26 cellular contexts compared by ENCODE assay signal in the genomic region with DNA sequence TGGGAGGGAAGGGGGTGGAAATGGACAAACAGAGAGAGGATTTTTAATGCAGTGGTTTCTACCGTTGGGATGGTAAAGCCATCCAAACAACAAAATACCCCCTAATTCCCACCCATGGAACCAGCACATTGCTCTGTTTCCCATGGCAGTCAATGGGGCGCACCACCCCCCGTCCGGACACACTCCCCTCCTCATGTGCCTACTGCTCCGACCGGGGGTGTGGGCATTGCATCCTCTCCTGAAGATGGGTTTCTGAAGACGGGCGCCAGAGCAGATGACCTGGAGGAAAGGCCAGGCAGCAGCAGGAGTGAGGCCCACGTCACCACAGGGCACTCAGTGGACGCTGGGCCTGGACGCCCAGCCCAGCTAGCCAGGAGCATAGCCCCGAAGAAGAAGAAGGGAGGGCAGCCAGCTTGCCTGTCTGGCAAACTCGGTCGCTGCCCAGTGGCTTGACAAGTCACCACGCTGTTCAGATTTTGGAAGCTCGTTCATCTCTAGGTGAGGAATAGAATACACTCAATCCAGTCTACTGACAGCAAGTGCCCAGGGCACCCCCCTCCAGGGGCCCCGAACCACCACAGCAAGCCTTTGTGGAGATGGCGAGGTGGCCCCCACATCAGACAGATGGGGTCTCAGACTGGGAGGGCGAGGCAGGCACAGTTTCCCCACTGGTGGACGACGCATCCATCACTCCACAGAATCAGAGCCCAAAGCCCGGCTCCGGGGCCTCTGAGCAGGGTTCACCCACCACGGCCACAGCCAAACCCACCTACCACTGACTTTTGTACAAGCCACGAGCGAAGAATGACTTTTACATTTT.
"Had no signal": no experiment of that assay in that cellular context is flagged by ENCODE, and none has a peak within 500 bp of the region (broad histone marks: within the 10 kb centered on the region; RNA-seq: fewer than 3 reads in every experiment).

No MANE protein-coding gene starts in this region.

- H3K36me3 ChIP-seq: adrenal gland, colonic mucosa had no signal

- H3K27me3 ChIP-seq: adrenal gland, body of pancreas, colonic mucosa had no signal

- H3K4me1 ChIP-seq: adrenal gland, body of pancreas, colonic mucosa had no signal

- ATAC-seq: activated CD4-positive, alpha-beta T cell treated with anti-CD3 and anti-CD28 coated beads for 36 hours; activated CD8-positive, alpha-beta memory T cell treated with anti-CD3 and anti-CD28 coated beads, Interleukin-2, amount 10 ng/mL, durations not matched to agents 7 days and 5 days; activated CD8-positive, alpha-beta T cell treated with anti-CD3 and anti-CD28 coated beads, Interleukin-2, amount 10 ng/mL, durations not matched to agents 7 days and 5 days; body of pancreas; esophagus mucosa; SK-N-SH treated with all-trans-retinoic acid at 6 μM for 48 hours; T-helper 17 cell had no signal

- H3K9me3 ChIP-seq: adrenal gland, body of pancreas, colonic mucosa had no signal

- H3K27ac ChIP-seq: adrenal gland, body of pancreas, colonic mucosa had no signal

- DNase-seq: activated CD4-positive, alpha-beta memory T cell treated with anti-CD3 and anti-CD28 coated beads for 36 hours; activated CD4-positive, alpha-beta T cell treated with anti-CD3 and anti-CD28 coated beads for 36 hours; activated CD4-positive, alpha-beta T cell treated with anti-CD3 and anti-CD28 coated beads, Interleukin-2, amount 10 ng/mL, durations not matched to agents 24 days and 14 days; activated CD4-positive, CD25-positive, alpha-beta regulatory T cell; activated CD4-positive, CD25-positive, alpha-beta regulatory T cell treated with anti-CD3 and anti-CD28 coated beads, Interleukin-2, amount 50 U/mL, for 72 hours; activated CD8-positive, alpha-beta memory T cell treated with anti-CD3 and anti-CD28 coated beads, Interleukin-2, amount 10 ng/mL, durations not matched to agents 7 days and 5 days; activated CD8-positive, alpha-beta memory T cell treated with anti-CD3 and anti-CD28 coated beads, Interleukin-2, amount 50 U/mL, for 4 hours; activated CD8-positive, alpha-beta T cell treated with anti-CD3 and anti-CD28 coated beads, Interleukin-2, amount 10 ng/mL, durations not matched to agents 7 days and 5 days; activated effector memory CD4-positive, alpha-beta T cell treated with anti-CD3 and anti-CD28 coated beads, Interleukin-2, amount 50 U/mL, for 16 hours; activated naive CD4-positive, alpha-beta T cell treated with anti-CD3 and anti-CD28 coated beads for 36 hours; activated T-cell treated with anti-CD3 and anti-CD28 coated beads, Interleukin-2, amount 50 U/mL, for 1 hour; activated T-cell treated with anti-CD3 and anti-CD28 coated beads, Interleukin-2, amount 50 U/mL, for 48 hours; adrenal gland; amygdala; aorta; body of pancreas; caudate nucleus; colonic mucosa; effector memory CD4-positive, alpha-beta T cell; endodermal cell; foreskin fibroblast; T-helper 1 cell; T-helper 17 cell; T1000 had no signal

- H3K4me3 ChIP-seq: adrenal gland, body of pancreas, colonic mucosa had no signal
